ENCODE assay signal across 19 cellular contexts in genomic region chr9:36161187-36161586, GRCh38. TPM values are rescaled to one million over a fixed set of nuclear protein-coding genes. Genes with fewer than 3 reads are reported as not detected.
A peak's percentile ranks its signal among the peaks of the same experiment; 100 is the strongest.
DNase-seq lines count a peak whose midpoint lies in the region; ATAC-seq, FAIRE-seq and TF ChIP-seq lines count a peak whose summit lies in the region.
"Had no signal": no experiment of that assay in that cellular context is flagged by ENCODE, and none has a peak within 500 bp of the region (broad histone marks: within the 10 kb centered on the region; RNA-seq: fewer than 3 reads in every experiment).

No MANE protein-coding gene starts in this region.

- no peaks in the 10 kb centered on the region for H4K20me1 ChIP-seq in astrocyte (ENCODE audit: insufficient read depth, low read length)

- no peaks in the 10 kb centered on the region for H3K27me3 Mint-ChIP-seq in activated CD8-positive, alpha-beta T cell treated with anti-CD3 and anti-CD28 coated beads, Interleukin-2, amount 10 ng/mL, durations not matched to agents 7 days and 5 days (ENCODE audit: low read depth)
- H3K27me3 Mint-ChIP-seq in activated CD8-positive, alpha-beta T cell treated with anti-CD3 and anti-CD28 coated beads for 36 hours, result no peaks in the 10 kb centered on the region
- no peaks in the 10 kb centered on the region for H3K27me3 Mint-ChIP-seq in astrocyte (ENCODE audit: low read depth, unreplicated experiment)
- H3K27me3 Mint-ChIP-seq in activated naive CD8-positive, alpha-beta T cell treated with anti-CD3 and anti-CD28 coated beads for 36 hours, result peaks cover 2% of the 10 kb centered on the region

- H3K4me2 ChIP-seq in astrocyte (ENCODE audit: low read length), result peak overlapping the region; percentile 57

- H3K4me3 Mint-ChIP-seq in activated CD8-positive, alpha-beta T cell treated with anti-CD3 and anti-CD28 coated beads, Interleukin-2, amount 10 ng/mL, durations not matched to agents 7 days and 5 days, result no peak overlapping the region
- no peak overlapping the region for H3K4me3 Mint-ChIP-seq in activated CD8-positive, alpha-beta T cell treated with anti-CD3 and anti-CD28 coated beads for 36 hours
- H3K4me3 Mint-ChIP-seq in astrocyte (ENCODE audit: unreplicated experiment), result peak overlapping the region; percentile 67
- H3K4me3 Mint-ChIP-seq in activated naive CD8-positive, alpha-beta T cell treated with anti-CD3 and anti-CD28 coated beads for 36 hours, result no peak overlapping the region

- H3K79me2 ChIP-seq in astrocyte (ENCODE audit: insufficient read depth, low read length), result no peaks in the 10 kb centered on the region

- H3K4me3 ChIP-seq in astrocyte (ENCODE audit: insufficient read depth, low read depth, low read length) (no peak overlapping the region), lung (no peak overlapping the region), thoracic aorta (no peak overlapping the region)
- H3K4me3 ChIP-seq: mucosa of descending colon, skin epidermis had no signal

- H3K9ac ChIP-seq in astrocyte (ENCODE audit: low read length), result no peak overlapping the region

- H3K27ac ChIP-seq in astrocyte (ENCODE audit: low read depth, low read length), result peak overlapping the region; percentile 40
- H3K27ac ChIP-seq in lung (ENCODE audit: low read depth in 1 of 2, low read length in 1 of 2), result peak overlapping the region; percentile 13 to 28
- H3K27ac ChIP-seq in thoracic aorta, result peak overlapping the region; percentile 68 to 77
- H3K27ac ChIP-seq: epithelial cell of prostate had no signal

- WGBS in lung, 2 donors, result 95 to 97% methylated on average over 2 of the region's 2 CpGs

- peaks cover 4% of the 10 kb centered on the region for H3K36me3 ChIP-seq in astrocyte (ENCODE audit: insufficient read depth, low read length)
- H3K36me3 ChIP-seq in lung (ENCODE audit: control insufficient read depth in 2 of 2, insufficient read depth in 2 of 2, low read length in 2 of 2), result no peaks in the 10 kb centered on the region
- no peaks in the 10 kb centered on the region for H3K36me3 ChIP-seq in thoracic aorta

- DNase-seq in activated CD8-positive, alpha-beta T cell treated with anti-CD3 and anti-CD28 coated beads, Interleukin-2, amount 10 ng/mL, durations not matched to agents 7 days and 5 days, result no peak
- DNase-seq in activated CD8-positive, alpha-beta T cell treated with anti-CD3 and anti-CD28 coated beads for 36 hours, result no peak
- DNase-seq in astrocyte (ENCODE audit: low read depth), result peak; percentile 36
- no peak for DNase-seq in lung (ENCODE audit: low spot score)
- DNase-seq in thoracic aorta (ENCODE audit: low spot score), result no peak
- DNase-seq in NCI-H524 (lab: John Stamatoyannopoulos, UW), result no peak
- DNase-seq in activated naive CD8-positive, alpha-beta T cell treated with anti-CD3 and anti-CD28 coated beads for 36 hours, result no peak
- DNase-seq: activated CD4-positive, alpha-beta T cell treated with anti-CD3 and anti-CD28 coated beads for 48 hours; GOT3; NCI-H1092; NCI-H2227 treated with DMSO at 0.1 percent for 48 hours; trophoblast cell had no signal

- H3K9me3 ChIP-seq in astrocyte (ENCODE audit: insufficient read depth, low read depth, low read length) (peaks cover 4% of the 10 kb centered on the region), lung (ENCODE audit: control insufficient read depth in 2 of 2, insufficient read depth in 1 of 2, low read length in 1 of 2) (peaks cover 0 to 2% of the 10 kb centered on the region in 2 donors), thoracic aorta (no peaks in the 10 kb centered on the region)
- H3K9me3 ChIP-seq: mucosa of descending colon had no signal

- intact Hi-C loops in activated CD8-positive, alpha-beta T cell treated with anti-CD3 and anti-CD28 coated beads for 36 hours (cut with micrococcal nuclease), result no loop called here

- H3K9me3 Mint-ChIP-seq in activated CD8-positive, alpha-beta T cell treated with anti-CD3 and anti-CD28 coated beads, Interleukin-2, amount 10 ng/mL, durations not matched to agents 7 days and 5 days (ENCODE audit: insufficient read depth), result no peaks in the 10 kb centered on the region
- no peaks in the 10 kb centered on the region for H3K9me3 Mint-ChIP-seq in activated CD8-positive, alpha-beta T cell treated with anti-CD3 and anti-CD28 coated beads for 36 hours
- peaks cover 9% of the 10 kb centered on the region for H3K9me3 Mint-ChIP-seq in astrocyte (ENCODE audit: unreplicated experiment)
- no peaks in the 10 kb centered on the region for H3K9me3 Mint-ChIP-seq in activated naive CD8-positive, alpha-beta T cell treated with anti-CD3 and anti-CD28 coated beads for 36 hours

- no peak for ATAC-seq in activated CD8-positive, alpha-beta T cell treated with anti-CD3 and anti-CD28 coated beads, Interleukin-2, amount 10 ng/mL, durations not matched to agents 7 days and 5 days
- no peak for ATAC-seq in activated CD8-positive, alpha-beta T cell treated with anti-CD3 and anti-CD28 coated beads for 36 hours
- ATAC-seq in lung (ENCODE audit: insufficient read depth, low FRiP score), result no peak
- ATAC-seq in thoracic aorta (ENCODE audit: insufficient number of reproducible peaks, low FRiP score, low read depth), result no peak
- ATAC-seq in HG03354 (IDR thresholded peaks at IDR 0.05; ENCODE audit: poor library complexity, severe bottlenecking, unreplicated experiment), result no peak
- ATAC-seq: mucosa of descending colon had no signal

- H3K27me3 ChIP-seq in astrocyte (ENCODE audit: insufficient read depth, low read length), result no peaks in the 10 kb centered on the region
- H3K27me3 ChIP-seq in lung (ENCODE audit: control insufficient read depth, insufficient read depth), result no peaks in the 10 kb centered on the region
- H3K27me3 ChIP-seq in thoracic aorta (replicated peaks; ENCODE audit: insufficient read depth), result no peaks in the 10 kb centered on the region

- CTCF ChIA-PET in activated CD8-positive, alpha-beta T cell treated with anti-CD3 and anti-CD28 coated beads, Interleukin-2, amount 10 ng/mL, durations not matched to agents 7 days and 5 days (lab: Charles Lee), result interaction anchor here (1.4 to 9.5 kb wide), 2 partner anchors 58 to 59 kb away, joined by 3 to 304 read pairs; no protein-coding TSS in a partner anchor
- CTCF ChIA-PET in activated CD8-positive, alpha-beta T cell treated with anti-CD3 and anti-CD28 coated beads for 36 hours (lab: Charles Lee), result interaction anchor here (10.1 kb wide), 1 partner anchor 59 kb away, joined by 330 read pairs; no protein-coding TSS in a partner anchor

- H3K4me1 Mint-ChIP-seq in activated CD8-positive, alpha-beta T cell treated with anti-CD3 and anti-CD28 coated beads, Interleukin-2, amount 10 ng/mL, durations not matched to agents 7 days and 5 days (ENCODE audit: low read depth), result peaks cover 20% of the 10 kb centered on the region
- H3K4me1 Mint-ChIP-seq in activated CD8-positive, alpha-beta T cell treated with anti-CD3 and anti-CD28 coated beads for 36 hours (ENCODE audit: low read depth), result peaks cover 8% of the 10 kb centered on the region
- peaks cover 59% of the 10 kb centered on the region for H3K4me1 Mint-ChIP-seq in astrocyte (ENCODE audit: low read depth, unreplicated experiment)
- H3K4me1 Mint-ChIP-seq in activated naive CD8-positive, alpha-beta T cell treated with anti-CD3 and anti-CD28 coated beads for 36 hours, result peaks cover 6% of the 10 kb centered on the region

- H3K36me3 Mint-ChIP-seq in activated CD8-positive, alpha-beta T cell treated with anti-CD3 and anti-CD28 coated beads, Interleukin-2, amount 10 ng/mL, durations not matched to agents 7 days and 5 days (ENCODE audit: low read depth), result peaks cover 49% of the 10 kb centered on the region
- peaks cover 10% of the 10 kb centered on the region for H3K36me3 Mint-ChIP-seq in activated CD8-positive, alpha-beta T cell treated with anti-CD3 and anti-CD28 coated beads for 36 hours (ENCODE audit: low read depth)
- H3K36me3 Mint-ChIP-seq in astrocyte (ENCODE audit: low read depth, unreplicated experiment), result peaks cover 24% of the 10 kb centered on the region
- peaks cover 10% of the 10 kb centered on the region for H3K36me3 Mint-ChIP-seq in activated naive CD8-positive, alpha-beta T cell treated with anti-CD3 and anti-CD28 coated beads for 36 hours

- no peak overlapping the region for H2AFZ ChIP-seq in astrocyte (ENCODE audit: low read depth, low read length)

- no peak for TF ChIP-seq CTCF in activated CD8-positive, alpha-beta T cell treated with anti-CD3 and anti-CD28 coated beads for 36 hours (IDR thresholded peaks at IDR 0.05)
- TF ChIP-seq CTCF in astrocyte (IDR thresholded peaks at IDR 0.05; ENCODE audit: insufficient read depth, low read depth, low read length) (no peak), lung (IDR thresholded peaks at IDR 0.05; ENCODE audit: control extremely low read depth, extremely low read depth) (no peak), thoracic aorta (IDR thresholded peaks at IDR 0.05) (no peak)

- POLR2A ChIA-PET in activated CD8-positive, alpha-beta T cell treated with anti-CD3 and anti-CD28 coated beads, Interleukin-2, amount 10 ng/mL, durations not matched to agents 7 days and 5 days (lab: Charles Lee), result no interaction called here
- POLR2A ChIA-PET in activated CD8-positive, alpha-beta T cell treated with anti-CD3 and anti-CD28 coated beads for 36 hours (lab: Charles Lee), result no interaction called here

- peak overlapping the region; percentile 18 for H3K27ac Mint-ChIP-seq in activated CD8-positive, alpha-beta T cell treated with anti-CD3 and anti-CD28 coated beads, Interleukin-2, amount 10 ng/mL, durations not matched to agents 7 days and 5 days
- no peak overlapping the region for H3K27ac Mint-ChIP-seq in activated CD8-positive, alpha-beta T cell treated with anti-CD3 and anti-CD28 coated beads for 36 hours
- H3K27ac Mint-ChIP-seq in astrocyte (ENCODE audit: unreplicated experiment), result peak overlapping the region; percentile 98
- H3K27ac Mint-ChIP-seq in activated naive CD8-positive, alpha-beta T cell treated with anti-CD3 and anti-CD28 coated beads for 36 hours, result no peak overlapping the region
- H3K27ac Mint-ChIP-seq: activated T-helper 2 cell treated with anti-CD3 and anti-CD28 coated beads, Interferon-gamma antibody, Interleukin-2, Interleukin-4, amounts not matched to agents 10 μg/mL and 5 μg/mL and 100 μg/mL, durations not matched to agents 14 hours and 24 hours and 36 hours had no signal

- H3K4me1 ChIP-seq in astrocyte (ENCODE audit: insufficient read depth, low read length) (peaks cover 46% of the 10 kb centered on the region), lung (ENCODE audit: control insufficient read depth in 2 of 2, insufficient read depth in 2 of 2, low read length in 2 of 2) (peaks cover 0 to 3% of the 10 kb centered on the region in 2 donors), thoracic aorta (ENCODE audit: control insufficient read depth in 1 of 2, low read depth in 2 of 2) (peaks cover 24 to 77% of the 10 kb centered on the region in 2 donors)

- no peak for FAIRE-seq in astrocyte (lab: Jason Lieb, UNC)
- FAIRE-seq: A204.1, bronchial epithelial cell had no signal

RNA-seq across cellular contexts. Expression of gene CCIN, which starts 8.0 kb away (rescaled TPM):
- under 1 TPM; 0.13 to 0.32 TPM for total RNA-seq in activated CD8-positive, alpha-beta T cell treated with anti-CD3 and anti-CD28 coated beads, Interleukin-2, amount 10 ng/mL, durations not matched to agents 7 days and 5 days
- not detected for total RNA-seq in activated CD8-positive, alpha-beta T cell treated with anti-CD3 and anti-CD28 coated beads for 36 hours
- 1.1 and 1.9 TPM in 2 replicates for total RNA-seq in astrocyte
- under 1 TPM in 1 of 2 donors, not detected in 1; 0.89 TPM for total RNA-seq in lung
- under 1 TPM; 0.12 to 0.15 TPM for polyA plus RNA-seq in lung
- 1 to 10 TPM; 1.6 to 2.3 TPM for total RNA-seq in thoracic aorta
- total RNA-seq in activated naive CD8-positive, alpha-beta T cell treated with anti-CD3 and anti-CD28 coated beads for 36 hours, result not detected
- total RNA-seq: activated T-helper 2 cell treated with anti-CD3 and anti-CD28 coated beads, Interferon-gamma antibody, Interleukin-2, Interleukin-4, amounts not matched to agents 10 μg/mL and 5 μg/mL and 100 μg/mL, durations not matched to agents 14 hours and 24 hours and 36 hours; bronchial epithelial cell had no signal

RNA-seq across cellular contexts. Expression of gene GLIPR2, which starts 24.7 kb away (rescaled TPM):
- 10 to 100 TPM; 67.8 to 73.0 TPM for total RNA-seq in activated CD8-positive, alpha-beta T cell treated with anti-CD3 and anti-CD28 coated beads, Interleukin-2, amount 10 ng/mL, durations not matched to agents 7 days and 5 days
- total RNA-seq in activated CD8-positive, alpha-beta T cell treated with anti-CD3 and anti-CD28 coated beads for 36 hours, result 10 to 100 TPM; 12.2 to 13.6 TPM
- total RNA-seq in astrocyte, result 150 and 157 TPM in 2 replicates
- 100 to 1,000 TPM in 1 of 2 donors, 10 to 100 TPM in 1; 17.4 to 112 TPM for total RNA-seq in lung
- 10 to 100 TPM; 61.6 to 90.0 TPM for polyA plus RNA-seq in lung
- total RNA-seq in thoracic aorta, result 10 to 100 TPM; 47.0 to 52.1 TPM
- total RNA-seq in activated naive CD8-positive, alpha-beta T cell treated with anti-CD3 and anti-CD28 coated beads for 36 hours, result 1 to 10 TPM; 5.3 to 6.6 TPM

RNA-seq across cellular contexts. Expression of gene CLTA, which starts 29.5 kb away (rescaled TPM):
- 100 to 1,000 TPM; 167 to 170 TPM for total RNA-seq in activated CD8-positive, alpha-beta T cell treated with anti-CD3 and anti-CD28 coated beads, Interleukin-2, amount 10 ng/mL, durations not matched to agents 7 days and 5 days
- 100 to 1,000 TPM; 116 to 119 TPM for total RNA-seq in activated CD8-positive, alpha-beta T cell treated with anti-CD3 and anti-CD28 coated beads for 36 hours
- 386 and 424 TPM in 2 replicates for total RNA-seq in astrocyte
- total RNA-seq in lung, result 100 to 1,000 TPM; 143 to 195 TPM
- 100 to 1,000 TPM; 145 to 269 TPM for polyA plus RNA-seq in lung
- 100 to 1,000 TPM; 127 to 145 TPM for total RNA-seq in thoracic aorta
- 100 to 1,000 TPM; 165 to 166 TPM for total RNA-seq in activated naive CD8-positive, alpha-beta T cell treated with anti-CD3 and anti-CD28 coated beads for 36 hours

Comparison
In these comparisons a context has a peak if more than half of its experiments do, and no peak if none do; other contexts are left out.
1. H3K27ac Mint-ChIP-seq: peak in activated CD8-positive, alpha-beta T cell treated with anti-CD3 and anti-CD28 coated beads, Interleukin-2, amount 10 ng/mL, durations not matched to agents 7 days and 5 days (single experiment) and astrocyte (single experiment); none in activated CD8-positive, alpha-beta T cell treated with anti-CD3 and anti-CD28 coated beads for 36 hours (single experiment) and activated naive CD8-positive, alpha-beta T cell treated with anti-CD3 and anti-CD28 coated beads for 36 hours (single experiment).
2. H3K27ac ChIP-seq: peak in every context shown above with its lines; median percentile 72 in thoracic aorta; 40 in astrocyte; 20 in lung.